In the genomic region with DNA sequence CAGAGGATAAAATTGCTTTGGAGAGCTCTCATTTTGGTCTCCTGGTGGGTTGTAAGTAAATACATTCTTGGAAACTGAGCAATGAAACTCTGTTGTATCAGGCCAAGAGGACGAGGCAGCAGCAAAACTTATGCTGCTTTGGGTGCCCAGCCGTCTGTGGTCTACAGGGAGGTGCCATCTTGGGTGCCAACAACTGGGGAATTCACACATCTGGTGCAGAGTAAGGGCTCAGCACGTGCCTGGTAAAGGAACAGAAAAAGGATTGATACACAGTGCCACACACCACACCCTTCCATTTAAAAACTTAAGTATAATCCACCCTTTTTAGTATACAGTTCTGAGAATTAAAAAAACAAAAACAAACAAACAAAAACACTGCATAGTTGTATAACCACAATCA, we compare ENCODE assay signal across 1 cellular context.
TF ChIP-seq lines count a peak whose summit lies in the region.

No MANE protein-coding gene starts in this region.

TF ChIP-seq in GM12878, 131 proteins besides CTCF, POLR2A, EP300 and RAD21 (continued from another document):
- TF ChIP-seq, protein P1, sequence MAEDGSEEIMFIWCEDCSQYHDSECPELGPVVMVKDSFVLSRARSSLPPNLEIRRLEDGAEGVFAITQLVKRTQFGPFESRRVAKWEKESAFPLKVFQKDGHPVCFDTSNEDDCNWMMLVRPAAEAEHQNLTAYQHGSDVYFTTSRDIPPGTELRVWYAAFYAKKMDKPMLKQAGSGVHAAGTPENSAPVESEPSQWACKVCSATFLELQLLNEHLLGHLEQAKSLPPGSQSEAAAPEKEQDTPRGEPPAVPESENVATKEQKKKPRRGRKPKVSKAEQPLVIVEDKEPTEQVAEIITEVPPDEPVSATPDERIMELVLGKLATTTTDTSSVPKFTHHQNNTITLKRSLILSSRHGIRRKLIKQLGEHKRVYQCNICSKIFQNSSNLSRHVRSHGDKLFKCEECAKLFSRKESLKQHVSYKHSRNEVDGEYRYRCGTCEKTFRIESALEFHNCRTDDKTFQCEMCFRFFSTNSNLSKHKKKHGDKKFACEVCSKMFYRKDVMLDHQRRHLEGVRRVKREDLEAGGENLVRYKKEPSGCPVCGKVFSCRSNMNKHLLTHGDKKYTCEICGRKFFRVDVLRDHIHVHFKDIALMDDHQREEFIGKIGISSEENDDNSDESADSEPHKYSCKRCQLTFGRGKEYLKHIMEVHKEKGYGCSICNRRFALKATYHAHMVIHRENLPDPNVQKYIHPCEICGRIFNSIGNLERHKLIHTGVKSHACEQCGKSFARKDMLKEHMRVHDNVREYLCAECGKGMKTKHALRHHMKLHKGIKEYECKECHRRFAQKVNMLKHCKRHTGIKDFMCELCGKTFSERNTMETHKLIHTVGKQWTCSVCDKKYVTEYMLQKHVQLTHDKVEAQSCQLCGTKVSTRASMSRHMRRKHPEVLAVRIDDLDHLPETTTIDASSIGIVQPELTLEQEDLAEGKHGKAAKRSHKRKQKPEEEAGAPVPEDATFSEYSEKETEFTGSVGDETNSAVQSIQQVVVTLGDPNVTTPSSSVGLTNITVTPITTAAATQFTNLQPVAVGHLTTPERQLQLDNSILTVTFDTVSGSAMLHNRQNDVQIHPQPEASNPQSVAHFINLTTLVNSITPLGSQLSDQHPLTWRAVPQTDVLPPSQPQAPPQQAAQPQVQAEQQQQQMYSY (CRISPR knock-in tag; IDR thresholded peaks at IDR 0.05), result no peak
